ENCODE assay signal across 1 cellular context in the genomic region with DNA sequence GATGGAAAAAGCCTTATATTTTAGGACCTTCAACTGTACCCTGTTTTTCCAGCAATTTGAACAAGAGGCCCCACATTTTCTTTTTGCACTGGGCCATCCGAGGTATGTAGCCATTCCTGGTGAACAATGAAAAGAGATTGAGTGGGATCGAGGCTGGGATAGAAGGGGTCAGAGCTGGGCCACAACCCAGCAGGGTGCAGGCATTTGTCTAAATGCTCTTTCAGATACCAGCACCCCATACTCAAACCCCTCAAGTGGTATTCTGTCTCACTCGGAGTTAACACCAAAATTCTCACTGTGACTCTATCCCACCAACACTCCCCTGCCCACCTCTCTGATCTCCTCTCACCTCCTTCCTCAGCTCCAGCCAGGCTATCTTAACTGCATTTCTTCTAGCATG.
TF ChIP-seq lines count a peak whose summit lies in the region.

No MANE protein-coding gene starts in this region.

TF ChIP-seq in K562, 482 proteins besides CTCF, POLR2A, EP300 and RAD21:
- TF ChIP-seq SRSF7 (optimal IDR thresholded peaks at IDR 0.05; ENCODE audit: low read depth, low read length), result no peak
- TF ChIP-seq ZNF311 (CRISPR knock-in tag; IDR thresholded peaks at IDR 0.05), result no peak
- TF ChIP-seq ARID1B (IDR thresholded peaks at IDR 0.05), result no peak
- TF ChIP-seq SMAD4 (CRISPR knock-in tag; conservative IDR thresholded peaks at IDR 0.05), result 0 out of 2 replicates have a peak, but pooled peaks have one; percentile 15
- TF ChIP-seq NFYB (IDR thresholded peaks at IDR 0.05; ENCODE audit: extremely low read depth, insufficient read length), result no peak
